Comparison of ENCODE assay signal across 8 cellular contexts in genomic region chr16:30651124-30652004, GRCh38. TPM values are rescaled to one million over a fixed set of nuclear protein-coding genes. Genes with fewer than 3 reads are reported as not detected.
DNase-seq lines count a peak whose midpoint lies in the region; ATAC-seq and TF ChIP-seq lines count a peak whose summit lies in the region.

No MANE protein-coding gene starts in this region.

- H3K27me3 ChIP-seq in HUES64 (ENCODE audit: insufficient read depth, low read length): peaks cover 24% of the 10 kb centered on the region
- H3K27me3 ChIP-seq in thyroid gland: no peaks in the 10 kb centered on the region

- peak overlapping the region; percentile 96 for H3K4me3 Mint-ChIP-seq in Calu3 (ENCODE audit: low read depth, unreplicated experiment)

- no peaks in the 10 kb centered on the region for H3K27me3 Mint-ChIP-seq in Calu3 (ENCODE audit: unreplicated experiment)

- H3K27ac Mint-ChIP-seq in Calu3 (ENCODE audit: unreplicated experiment): peak overlapping the region; percentile 94

- H3K4me3 ChIP-seq in HUES64 (ENCODE audit: low read length) (peak overlapping the region; percentile 71), thyroid gland (replicated peaks in 1 of 3) (peak overlapping the region; percentile 65 to 84 (median 76))

- peak; percentile 78 for TF ChIP-seq CTCF in Calu3 (IDR thresholded peaks at IDR 0.05; ENCODE audit: unreplicated experiment)
- peak in 1 of 3 donors; percentile 45 for TF ChIP-seq CTCF in omental fat pad (IDR thresholded peaks at IDR 0.05)
- TF ChIP-seq CTCF in thyroid gland (IDR thresholded peaks at IDR 0.05): peak; percentile 23 to 72 (median 44)

- BruUV-seq in Calu3 (replicated peaks; lab: Mats Ljungman, UMichigan): no TSS peak

- CTCF ChIA-PET in Calu3 (lab: Charles Lee): interaction anchor here (0.9 to 1.7 kb wide), 8 partner anchors 8 to 256 kb away, joined by 3 to 8 read pairs (median 4); partner anchors contain the start of genes DCTPP1, ZNF48 and ZNF689

- H3K4me1 ChIP-seq in HUES64 (ENCODE audit: insufficient read depth, low read length) (no peaks in the 10 kb centered on the region), thyroid gland (peaks cover 14% of the 10 kb centered on the region in 2 donors)

- 3% methylated on average over 70 of the region's 71 CpGs for WGBS in HUES64
- 0 to 2% methylated on average over 18 to 41 of the region's 71 CpGs for WGBS in thyroid gland, 2 donors

- no peaks in the 10 kb centered on the region for H3K9me3 Mint-ChIP-seq in Calu3 (ENCODE audit: low read depth, unreplicated experiment)

- peaks cover 5% of the 10 kb centered on the region; the same call in 1 of the 2 replicates for H3K36me3 ChIP-seq in HUES64 (ENCODE audit: insufficient read depth, low read length)
- peaks cover 31 to 34% of the 10 kb centered on the region in 2 donors for H3K36me3 ChIP-seq in thyroid gland

- peaks cover 12% of the 10 kb centered on the region for H3K4me1 Mint-ChIP-seq in Calu3 (ENCODE audit: low read depth, unreplicated experiment)

- TF ChIP-seq POLR2A in thyroid gland (IDR thresholded peaks at IDR 0.05): no peak

- intact Hi-C loops in Calu3 (cut with micrococcal nuclease; ENCODE audit: unreplicated experiment): no loop called here
- intact Hi-C loops in thyroid gland (cut with DNase I): no loop called here

- H3K9ac ChIP-seq in HUES64 (ENCODE audit: low read depth, low read length): peak overlapping the region; percentile 56

- peaks cover 40% of the 10 kb centered on the region for H3K36me3 Mint-ChIP-seq in Calu3 (ENCODE audit: insufficient read depth, unreplicated experiment)

- DNase-seq in Calu3 (peak; percentile 86), SHP77 treated with DMSO at 0.1 percent for 48 hours (lab: John Stamatoyannopoulos, UW) (peak; percentile 39), germinal center (ENCODE audit: low spot score) (peak; percentile 82), omental fat pad (ENCODE audit: low spot score) (peak; percentile 34), thyroid gland (peak; percentile 67 to 71)
- peak; percentile 82 for DNase-seq in activated naive CD4-positive, alpha-beta T cell treated with Interleukin-2 at 50 U/mL for 16 hours

- H3K9me3 ChIP-seq in HUES64 (ENCODE audit: insufficient read depth, low read depth, low read length) (no peaks in the 10 kb centered on the region), thyroid gland (no peaks in the 10 kb centered on the region)

- peak; percentile 50 for ATAC-seq in GM21360 (IDR thresholded peaks at IDR 0.05; ENCODE audit: unreplicated experiment)
- peak; percentile 64 for ATAC-seq in omental fat pad (ENCODE audit: low FRiP score)

- H3K27ac ChIP-seq in HUES64 (ENCODE audit: low read depth, low read length) (peak overlapping the region; percentile 75; the same call in 1 of the 2 replicates), thyroid gland (peak overlapping the region; percentile 88 to 94 (median 90))

RNA-seq across cellular contexts. Expression of gene PRR14, which starts 0.6 kb away (rescaled TPM):
- total RNA-seq in Calu3 (2022): 47.4 and 59.4 TPM in 2 replicates
- polyA plus RNA-seq in HUES64 (2013, experiment 1 of 2): 11.0 TPM
- 16.6 TPM for polyA plus RNA-seq in HUES64 (2013, experiment 2 of 2)
- total RNA-seq in omental fat pad: 10 to 100 TPM; 12.7 to 50.4 (median 17.6) TPM
- total RNA-seq in thyroid gland: 10 to 100 TPM; 26.5 to 44.7 (median 34.7) TPM

RNA-seq across cellular contexts. Expression of gene FBRS, which starts 6.9 kb away (rescaled TPM):
- total RNA-seq in Calu3 (2022): 113 and 114 TPM in 2 replicates
- polyA plus RNA-seq in HUES64 (2013, experiment 1 of 2): 9.2 TPM
- 12.8 TPM for polyA plus RNA-seq in HUES64 (2013, experiment 2 of 2)
- 10 to 100 TPM; 15.4 to 49.7 (median 23.4) TPM for total RNA-seq in omental fat pad
- total RNA-seq in thyroid gland: 10 to 100 TPM; 35.6 to 56.8 (median 42.1) TPM

RNA-seq across cellular contexts. Expression of gene ZNF689, which starts 41.2 kb away (rescaled TPM):
- 10.4 and 14.1 TPM in 2 replicates for total RNA-seq in Calu3 (2022)
- 13.1 TPM for polyA plus RNA-seq in HUES64 (2013, experiment 1 of 2)
- 13.5 TPM for polyA plus RNA-seq in HUES64 (2013, experiment 2 of 2)
- total RNA-seq in omental fat pad: 1 to 10 TPM; 5.5 to 9.5 (median 7.0) TPM
- total RNA-seq in thyroid gland: 10 to 100 TPM in 3 of 4 donors, 1 to 10 TPM in 1; 9.7 to 14.7 (median 11.8) TPM

RNA-seq across cellular contexts. Expression of gene SRCAP, which starts 47.6 kb away (rescaled TPM):
- total RNA-seq in Calu3 (2022) (84.6 and 90.8 TPM in 2 replicates), omental fat pad (10 to 100 TPM; 15.9 to 40.4 (median 30.0) TPM), thyroid gland (10 to 100 TPM; 32.9 to 57.7 (median 50.7) TPM)
- polyA plus RNA-seq in HUES64 (2013, experiment 1 of 2): 23.3 TPM
- polyA plus RNA-seq in HUES64 (2013, experiment 2 of 2): 25.3 TPM

Comparison
In these comparisons a context has a peak if more than half of its experiments do, and no peak if none do; other contexts are left out.
1. Peak in every context shown above with its lines: DNase-seq, ATAC-seq, H3K4me3 ChIP-seq and H3K27ac ChIP-seq.
2. DNase-seq: peak in every context shown above with its lines; median percentile 86 in Calu3; 82 in activated naive CD4-positive, alpha-beta T cell treated with Interleukin-2 at 50 U/mL for 16 hours; 82 in germinal center; 69 in thyroid gland; 39 in SHP77 treated with DMSO at 0.1 percent for 48 hours; 34 in omental fat pad.